Comparison of ENCODE assay signal across 1 cellular context in the genomic region with DNA sequence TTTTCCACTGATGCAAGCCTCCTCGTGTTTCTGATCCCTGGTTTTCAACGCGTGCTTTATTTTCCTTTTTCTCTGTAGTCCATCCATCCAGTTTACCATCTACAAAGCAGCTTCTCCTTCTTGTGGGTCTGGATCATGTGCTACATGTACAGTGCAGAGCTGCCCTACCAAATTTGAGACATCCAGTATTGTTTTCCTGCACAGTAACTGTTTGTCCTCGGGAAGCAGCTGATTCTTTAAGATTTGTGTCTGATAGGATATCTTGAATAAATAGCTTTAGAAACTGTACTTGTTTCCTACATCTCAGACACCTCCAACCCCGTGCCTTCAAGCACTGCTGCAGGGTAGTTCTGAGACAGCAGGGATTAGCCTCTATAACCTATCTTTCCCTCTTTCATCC.
TF ChIP-seq lines count a peak whose summit lies in the region.

No MANE protein-coding gene starts in this region.

TF ChIP-seq in A549, 52 proteins besides CTCF, POLR2A, EP300 and RAD21 (continued from another document):
- TF ChIP-seq, protein P1, sequence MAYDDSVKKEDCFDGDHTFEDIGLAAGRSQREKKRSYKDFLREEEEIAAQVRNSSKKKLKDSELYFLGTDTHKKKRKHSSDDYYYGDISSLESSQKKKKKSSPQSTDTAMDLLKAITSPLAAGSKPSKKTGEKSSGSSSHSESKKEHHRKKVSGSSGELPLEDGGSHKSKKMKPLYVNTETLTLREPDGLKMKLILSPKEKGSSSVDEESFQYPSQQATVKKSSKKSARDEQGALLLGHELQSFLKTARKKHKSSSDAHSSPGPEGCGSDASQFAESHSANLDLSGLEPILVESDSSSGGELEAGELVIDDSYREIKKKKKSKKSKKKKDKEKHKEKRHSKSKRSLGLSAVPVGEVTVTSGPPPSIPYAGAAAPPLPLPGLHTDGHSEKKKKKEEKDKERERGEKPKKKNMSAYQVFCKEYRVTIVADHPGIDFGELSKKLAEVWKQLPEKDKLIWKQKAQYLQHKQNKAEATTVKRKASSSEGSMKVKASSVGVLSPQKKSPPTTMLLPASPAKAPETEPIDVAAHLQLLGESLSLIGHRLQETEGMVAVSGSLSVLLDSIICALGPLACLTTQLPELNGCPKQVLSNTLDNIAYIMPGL (CRISPR knock-in tag; IDR thresholded peaks at IDR 0.05; ENCODE audit: borderline replicate concordance): no peak
- no peak for TF ChIP-seq MAZ (IDR thresholded peaks at IDR 0.05; ENCODE audit: borderline replicate concordance, low read depth, low read length)
- no peak for TF ChIP-seq TFCP2L1 (CRISPR knock-in tag; IDR thresholded peaks at IDR 0.05)
- TF ChIP-seq RNF2 (IDR thresholded peaks at IDR 0.05; ENCODE audit: borderline replicate concordance, low read depth): no peak
